In the genomic region with DNA sequence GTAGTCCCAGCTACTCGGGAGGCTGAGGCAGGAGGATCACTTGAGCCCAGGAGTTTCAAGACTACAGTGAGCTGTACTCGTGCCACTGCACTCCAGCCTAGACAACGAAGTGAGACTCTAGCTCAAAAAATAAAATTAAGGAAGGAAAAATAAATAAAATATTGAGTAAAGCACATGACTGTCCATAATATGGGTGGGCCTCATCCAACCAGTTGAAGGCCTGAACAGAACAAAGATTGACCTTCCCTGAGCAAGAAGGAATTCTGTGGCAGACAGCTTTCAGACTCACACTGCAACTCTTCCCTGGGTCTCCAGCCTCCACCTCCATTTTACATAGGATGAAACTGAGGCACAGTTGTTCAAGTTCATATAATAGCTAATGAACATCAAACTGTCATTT, we compare ENCODE assay signal across 2 cellular contexts.
TF ChIP-seq lines count a peak whose summit lies in the region.

No MANE protein-coding gene starts in this region.

TF ChIP-seq in HEK293, 187 proteins besides CTCF, POLR2A, EP300 and RAD21 (continued from another document):
- no peak for TF ChIP-seq ZBTB49 (tag by site-specific recombination; IDR thresholded peaks at IDR 0.05; ENCODE audit: low read depth)

TF ChIP-seq in K562, 482 proteins besides CTCF, POLR2A, EP300 and RAD21 (continued from another document):
- TF ChIP-seq CBX3 (IDR thresholded peaks at IDR 0.05; ENCODE audit: borderline replicate concordance in 1 of 2, low read length in 2 of 2) = no peak
- TF ChIP-seq PHF20 (IDR thresholded peaks at IDR 0.05; ENCODE audit: partially characterized antibody) = no peak
- no peak for TF ChIP-seq ETV5 (CRISPR knock-in tag; IDR thresholded peaks at IDR 0.05; ENCODE audit: low read depth)
- TF ChIP-seq ZNF134 (CRISPR knock-in tag; conservative IDR thresholded peaks at IDR 0.05) = peak; percentile 79
- TF ChIP-seq ZBTB49 (CRISPR knock-in tag; IDR thresholded peaks at IDR 0.05; ENCODE audit: borderline replicate concordance) = no peak
TF ChIP-seq in K562: peak in this region for 1.
